16 cellular contexts compared by ENCODE assay signal in genomic region chr10:132077091-132077490, GRCh38. TPM values are rescaled to one million over a fixed set of nuclear protein-coding genes. Genes with fewer than 3 reads are reported as not detected.
DNase-seq lines count a peak whose midpoint lies in the region; ATAC-seq and TF ChIP-seq lines count a peak whose summit lies in the region.
"Had no signal": no experiment of that assay in that cellular context is flagged by ENCODE, and none has a peak within 500 bp of the region (broad histone marks: within the 10 kb centered on the region; RNA-seq: fewer than 3 reads in every experiment).

No MANE protein-coding gene starts in this region.

- H3K79me2 ChIP-seq in GM23338 (replicated peaks; ENCODE audit: insufficient read depth) = no peaks in the 10 kb centered on the region

- H2BK15ac ChIP-seq in neuronal stem cell (ENCODE audit: low read length) = no peak overlapping the region

- no peak overlapping the region for H2BK5ac ChIP-seq in neuronal stem cell (ENCODE audit: low read length)

- H3K14ac ChIP-seq in neuronal stem cell (ENCODE audit: low read length) = peak overlapping the region; percentile 56

- H3K4me3 ChIP-seq in GM23338 (no peak overlapping the region), coronary artery (no peak overlapping the region), neuronal stem cell (ENCODE audit: low read length in 2 of 2) (no peak overlapping the region), MG63 (no peak overlapping the region)
- H3K4me3 ChIP-seq: GM23248 had no signal

- H3K4ac ChIP-seq in neuronal stem cell (ENCODE audit: low read length) = no peak overlapping the region

- H3K9ac ChIP-seq in neuronal stem cell (ENCODE audit: low read depth, low read length, poor library complexity) = no peak overlapping the region
- H3K9ac ChIP-seq: GM23248 had no signal

- H3K9me3 ChIP-seq in neuronal stem cell (replicated peaks in 1 of 2; ENCODE audit: control insufficient read depth in 2 of 2, insufficient read depth in 1 of 2, low read depth in 1 of 2, low read length in 2 of 2) = no peaks in the 10 kb centered on the region
- no peaks in the 10 kb centered on the region for H3K9me3 ChIP-seq in MG63
- H3K9me3 ChIP-seq: Caco-2 had no signal

- WGBS in neuronal stem cell (ENCODE audit: extremely low coverage in 2 of 2, insufficient read length in 2 of 2, insufficient replicate concordance in 1 of 2), 2 donors = no CpG with 5 or more reads among the region's 9 CpGs

- peaks cover 6% of the 10 kb centered on the region for H3K27me3 Mint-ChIP-seq in GM23338 (ENCODE audit: insufficient read depth, low read depth, poor library complexity)

- H3K36me3 Mint-ChIP-seq in GM23338 (ENCODE audit: low read depth) = no peaks in the 10 kb centered on the region
- H3K36me3 Mint-ChIP-seq: CD14-positive monocyte; CD8-positive, alpha-beta memory T cell had no signal

- H3K27me3 ChIP-seq in GM23338 (ENCODE audit: insufficient read depth) = no peaks in the 10 kb centered on the region
- H3K27me3 ChIP-seq in neuronal stem cell (ENCODE audit: control insufficient read depth in 3 of 3, insufficient read depth in 3 of 3, low read depth in 1 of 3, low read length in 3 of 3) = peaks cover 0 to 7% (median 0%) of the 10 kb centered on the region in 3 experiments
- H3K27me3 ChIP-seq in MG63 = no peaks in the 10 kb centered on the region

- H3K4me3 Mint-ChIP-seq in GM23338 = no peak overlapping the region
- H3K4me3 Mint-ChIP-seq: B cell; CD14-positive monocyte; CD8-positive, alpha-beta memory T cell had no signal

- no peaks in the 10 kb centered on the region for H3K9me2 ChIP-seq in GM23338 (ENCODE audit: insufficient read depth)

- H4K91ac ChIP-seq in neuronal stem cell (ENCODE audit: low read depth, low read length, poor library complexity) = no peak overlapping the region

- no peak for DNase-seq in GM23338 (ENCODE audit: low spot score)
- peak; percentile 22 for DNase-seq in coronary artery (ENCODE audit: low spot score)
- no peak for DNase-seq in neuronal stem cell (ENCODE audit: low spot score)
- no peak for DNase-seq in MG63
- DNase-seq in NCI-H226 = no peak
- DNase-seq in RPMI8226 = no peak
- DNase-seq: Caco-2; CD8-positive, alpha-beta memory T cell; DND-41; GDM1; GM23248; IMR-90 had no signal

- no peaks in the 10 kb centered on the region for H3K4me1 ChIP-seq in GM23338 (ENCODE audit: insufficient read depth)
- no peaks in the 10 kb centered on the region for H3K4me1 ChIP-seq in neuronal stem cell (ENCODE audit: control insufficient read depth in 2 of 2, insufficient read depth in 1 of 2, low read depth in 1 of 2, low read length in 2 of 2)
- H3K4me1 ChIP-seq: Caco-2 had no signal

- H2BK12ac ChIP-seq in neuronal stem cell (ENCODE audit: low read length) = no peak overlapping the region

- H4K8ac ChIP-seq in neuronal stem cell (ENCODE audit: low read depth, low read length) = no peak overlapping the region

- H4K20me1 ChIP-seq in GM23338 (replicated peaks; ENCODE audit: insufficient read depth) = no peaks in the 10 kb centered on the region

- H3K36me3 ChIP-seq in GM23338 (ENCODE audit: insufficient read depth) (no peaks in the 10 kb centered on the region), neuronal stem cell (replicated peaks in 1 of 2; ENCODE audit: control insufficient read depth in 2 of 2, insufficient read depth in 2 of 2, low read length in 2 of 2) (no peaks in the 10 kb centered on the region), MG63 (no peaks in the 10 kb centered on the region)

- peak overlapping the region; percentile 17 for H3K18ac ChIP-seq in neuronal stem cell (ENCODE audit: low read length)

- H3K27ac ChIP-seq in GM23338 (ENCODE audit: low read depth) (no peak overlapping the region), coronary artery (no peak overlapping the region), neuronal stem cell (replicated peaks; ENCODE audit: low read length) (no peak overlapping the region)
- H3K27ac ChIP-seq: GM23248 had no signal

- no peak overlapping the region for H3K4me2 ChIP-seq in GM23338
- no peak overlapping the region for H3K4me2 ChIP-seq in neuronal stem cell (ENCODE audit: insufficient read depth, low read length, poor library complexity, severe bottlenecking)

- H2AFZ ChIP-seq in GM23338 = no peak overlapping the region
- no peak overlapping the region for H2AFZ ChIP-seq in neuronal stem cell (ENCODE audit: low read length)
- H2AFZ ChIP-seq: GM23248 had no signal

- peaks cover 18% of the 10 kb centered on the region for H3K4me1 Mint-ChIP-seq in GM23338
- H3K4me1 Mint-ChIP-seq: B cell; CD14-positive monocyte; CD8-positive, alpha-beta memory T cell had no signal

- no peak overlapping the region for H2AK5ac ChIP-seq in neuronal stem cell (ENCODE audit: low read depth, low read length)

- peak overlapping the region; percentile 61 for H2BK120ac ChIP-seq in neuronal stem cell (ENCODE audit: low read depth, low read length)

- peak overlapping the region; percentile 66; the same call in 1 of the 2 replicates for H3K27ac Mint-ChIP-seq in GM23338
- H3K27ac Mint-ChIP-seq: B cell; CD14-positive monocyte; CD8-positive, alpha-beta memory T cell had no signal

- no peaks in the 10 kb centered on the region for H3F3A ChIP-seq in GM23338 (replicated peaks; ENCODE audit: low read depth)

- ATAC-seq in GM23338 (no peak), GM18907 (IDR thresholded peaks at IDR 0.05; ENCODE audit: unreplicated experiment) (no peak)

- H3K23ac ChIP-seq in neuronal stem cell (ENCODE audit: low read depth, low read length, poor library complexity) = no peak overlapping the region

- TF ChIP-seq CTCF in GM23338 (conservative IDR thresholded peaks at IDR 0.05; ENCODE audit: low read depth in 2 of 2) (no peak), coronary artery (IDR thresholded peaks at IDR 0.05) (no peak)

- 0 out of 3 replicates have a peak, but pooled peaks cover 3% of the 10 kb centered on the region for H3K9me3 Mint-ChIP-seq in GM23338

- H3K79me1 ChIP-seq in neuronal stem cell (ENCODE audit: low read depth, low read length) = no peaks in the 10 kb centered on the region

TF ChIP-seq in GM23338, 12 proteins besides CTCF, POLR2A, EP300 and RAD21 (continues in another document):
- TF ChIP-seq CREB1 (CRISPR knock-in tag; IDR thresholded peaks at IDR 0.05; ENCODE audit: low read depth) = no peak
- TF ChIP-seq JUNB (IDR thresholded peaks at IDR 0.05; ENCODE audit: unreplicated experiment) = no peak
- TF ChIP-seq ZNF331 (CRISPR knock-in tag; IDR thresholded peaks at IDR 0.05; ENCODE audit: low read depth) = no peak
- no peak for TF ChIP-seq EZH2phosphoT487 (IDR thresholded peaks at IDR 0.05; ENCODE audit: unreplicated experiment)
- no peak for TF ChIP-seq EZH2 (IDR thresholded peaks at IDR 0.05; ENCODE audit: low read depth, unreplicated experiment)
- no peak for TF ChIP-seq STAT1 (IDR thresholded peaks at IDR 0.05; ENCODE audit: unreplicated experiment)
- TF ChIP-seq REST (IDR thresholded peaks at IDR 0.05; ENCODE audit: unreplicated experiment) = no peak
- no peak for TF ChIP-seq NANOG (IDR thresholded peaks at IDR 0.05; ENCODE audit: borderline replicate concordance)
- no peak for TF ChIP-seq ZNF114 (CRISPR knock-in tag; IDR thresholded peaks at IDR 0.05)
- no peak for TF ChIP-seq ETS1 (IDR thresholded peaks at IDR 0.05)
- no peak for TF ChIP-seq POLR2AphosphoS5 (IDR thresholded peaks at IDR 0.05; ENCODE audit: low read depth)

RNA-seq across cellular contexts. Expression of gene JAKMIP3, which starts 11.3 kb away (rescaled TPM):
- 0.47 and 1.2 TPM in 2 replicates for total RNA-seq in GM23338 (2014; rRNA removed; shearing (Covaris generic))
- 0.70 and 0.87 TPM in 2 replicates for polyA plus RNA-seq in GM23338 (2016; fragmentation: Nextera tagmentation; extraction: Ambion mirVana)
- polyA plus RNA-seq in neuronal stem cell (2013, experiment 1 of 2) = 0.20 TPM
- polyA plus RNA-seq in neuronal stem cell (2013, experiment 2 of 2) = 0.22 TPM
- 0.07 and 0.99 TPM in 2 replicates for total RNA-seq in MG63 (2014; rRNA removed; shearing (Covaris generic); ENCODE audit: low replicate concordance)
- total RNA-seq: GM23248, HT-29 had no signal
- polyA plus RNA-seq: CD14-positive monocyte; CD8-positive, alpha-beta memory T cell had no signal
